Comparison of ENCODE assay signal across 12 cellular contexts in genomic region chr4:3690576-3691152, GRCh38.
"Had no signal": no experiment of that assay in that cellular context is flagged by ENCODE, and none has a peak within 500 bp of the region (broad histone marks: within the 10 kb centered on the region; RNA-seq: fewer than 3 reads in every experiment).

No MANE protein-coding gene starts in this region.

- H3K4me3 ChIP-seq: heart right ventricle, sigmoid colon, smooth muscle cell had no signal

- H3K4me3 Mint-ChIP-seq: nephron progenitor cell; T-cell; T-helper 2 cell treated with Interferon-gamma antibody and Interleukin-4, amounts not matched to agents 5 μg/mL and 100 μg/mL, for 36 hours had no signal

- H3K36me3 Mint-ChIP-seq: T-cell had no signal

- H3K9me3 Mint-ChIP-seq: T-cell; T-helper 2 cell treated with Interferon-gamma antibody and Interleukin-4, amounts not matched to agents 5 μg/mL and 100 μg/mL, for 36 hours had no signal

- H3K9me3 ChIP-seq: sigmoid colon had no signal

- ATAC-seq: T-cell had no signal

- H3K27ac Mint-ChIP-seq: T-cell; T-helper 2 cell treated with Interferon-gamma antibody and Interleukin-4, amounts not matched to agents 5 μg/mL and 100 μg/mL, for 36 hours had no signal

- H3K4me1 ChIP-seq: heart right ventricle, sigmoid colon had no signal

- H3K27ac ChIP-seq: heart right ventricle, sigmoid colon had no signal

- DNase-seq: activated T-cell treated with anti-CD3 and anti-CD28 coated beads, Interleukin-2, amount 50 U/mL, for 1 hour; amygdala; heart right ventricle; islet precursor cell; nephron progenitor cell; stimulated activated CD4-positive, alpha-beta T cell treated with anti-CD3 and anti-CD28 coated beads, Interleukin-2, amount 100 ng/mL, for 48 hours; stimulated activated CD8-positive, alpha-beta memory T cell treated with anti-CD3 and anti-CD28 coated beads, Interleukin-4, amount 100 ng/mL, for 48 hours; stimulated activated naive CD4-positive, alpha-beta T cell; T-cell had no signal

- H3K4me1 Mint-ChIP-seq: nephron progenitor cell, T-cell had no signal

- H3K36me3 ChIP-seq: heart right ventricle, sigmoid colon had no signal
